1 cellular context compared by ENCODE assay signal in genomic region chr2:222318026-222318711, GRCh38.
TF ChIP-seq lines count a peak whose summit lies in the region.

No MANE protein-coding gene starts in this region.

TF ChIP-seq in GM12878, 131 proteins besides CTCF, POLR2A, EP300 and RAD21 (continued from another document):
- no peak for TF ChIP-seq IRF3 (IDR thresholded peaks at IDR 0.05)
- no peak for TF ChIP-seq IRF4 (IDR thresholded peaks at IDR 0.05; ENCODE audit: low read depth, low read length)
- peak; percentile 41; the same call in 1 of the 2 replicates for TF ChIP-seq PAX5 (IDR thresholded peaks at IDR 0.05; ENCODE audit: borderline replicate concordance, low read depth, low read length)
- TF ChIP-seq TCF3 (IDR thresholded peaks at IDR 0.05; ENCODE audit: borderline replicate concordance, insufficient read depth, low read depth, low read length): peak; percentile 85; the same call in 1 of the 2 replicates
- no peak for TF ChIP-seq SMAD5 (IDR thresholded peaks at IDR 0.05; ENCODE audit: low read depth)
- TF ChIP-seq DPF2 (IDR thresholded peaks at IDR 0.05): 0 out of 2 replicates have a peak, but pooled peaks have one; percentile 8
- TF ChIP-seq RELB (IDR thresholded peaks at IDR 0.05; ENCODE audit: low read depth): no peak
- TF ChIP-seq CREB1 (IDR thresholded peaks at IDR 0.05; ENCODE audit: low read depth): no peak
- no peak for TF ChIP-seq NR2C1 (IDR thresholded peaks at IDR 0.05)
- TF ChIP-seq PAX8 (IDR thresholded peaks at IDR 0.05): no peak
- TF ChIP-seq, protein P1, sequence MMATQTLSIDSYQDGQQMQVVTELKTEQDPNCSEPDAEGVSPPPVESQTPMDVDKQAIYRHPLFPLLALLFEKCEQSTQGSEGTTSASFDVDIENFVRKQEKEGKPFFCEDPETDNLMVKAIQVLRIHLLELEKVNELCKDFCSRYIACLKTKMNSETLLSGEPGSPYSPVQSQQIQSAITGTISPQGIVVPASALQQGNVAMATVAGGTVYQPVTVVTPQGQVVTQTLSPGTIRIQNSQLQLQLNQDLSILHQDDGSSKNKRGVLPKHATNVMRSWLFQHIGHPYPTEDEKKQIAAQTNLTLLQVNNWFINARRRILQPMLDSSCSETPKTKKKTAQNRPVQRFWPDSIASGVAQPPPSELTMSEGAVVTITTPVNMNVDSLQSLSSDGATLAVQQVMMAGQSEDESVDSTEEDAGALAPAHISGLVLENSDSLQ (IDR thresholded peaks at IDR 0.05): peak; percentile 65; the same call in 1 of the 2 replicates
- no peak for TF ChIP-seq ESRRA (IDR thresholded peaks at IDR 0.05; ENCODE audit: low read length)
- TF ChIP-seq TCF12 (IDR thresholded peaks at IDR 0.05; ENCODE audit: low read depth, low read length): peak; percentile 88
- 0 out of 2 replicates have a peak, but pooled peaks have one; percentile 19 for TF ChIP-seq GATAD2B (conservative IDR thresholded peaks at IDR 0.05; ENCODE audit: low read depth)
TF ChIP-seq in GM12878: peak in this region for 25.
